ENCODE assay signal across 8 cellular contexts in the genomic region with DNA sequence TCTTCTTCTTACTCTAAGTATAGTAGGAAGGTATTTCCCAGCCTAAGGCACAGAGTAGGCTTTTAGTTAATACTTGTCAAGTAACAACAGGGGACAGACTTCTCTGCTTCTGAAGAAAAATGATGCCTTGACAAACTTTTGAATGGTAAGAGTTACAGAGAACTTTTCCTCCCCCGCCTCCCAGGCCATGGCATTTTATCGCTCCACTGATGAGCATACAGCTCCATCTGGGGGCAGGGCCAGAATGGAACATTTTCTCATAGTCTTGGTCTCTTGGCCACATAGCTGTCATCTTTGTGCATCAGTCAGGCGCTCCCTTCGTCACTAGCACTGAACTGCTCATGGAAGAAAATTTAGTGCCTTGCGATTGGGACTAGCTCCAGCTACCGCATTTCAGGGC.
DNase-seq lines count a peak whose midpoint lies in the region; FAIRE-seq and TF ChIP-seq lines count a peak whose summit lies in the region.

No MANE protein-coding gene starts in this region.

- H2BK120ac ChIP-seq in H1 (replicated peaks; ENCODE audit: low read depth, low read length), result no peak overlapping the region
- H2BK120ac ChIP-seq in mesenchymal stem cell (ENCODE audit: low read depth, low read length), result no peak overlapping the region

- H3K27me3 ChIP-seq in H1 (replicated peaks in 1 of 4; ENCODE audit: control insufficient read depth in 3 of 4, extremely low read depth in 1 of 4, insufficient read depth in 3 of 4, low read length in 3 of 4), result no peaks in the 10 kb centered on the region
- no peaks in the 10 kb centered on the region for H3K27me3 ChIP-seq in mesenchymal stem cell (ENCODE audit: control insufficient read depth in 1 of 2, insufficient read depth in 1 of 2, low read length in 2 of 2)

- no peak overlapping the region for H2BK5ac ChIP-seq in H1 (ENCODE audit: low read depth, low read length)
- no peak overlapping the region for H2BK5ac ChIP-seq in mesenchymal stem cell (ENCODE audit: low read depth, low read length, poor library complexity, severe bottlenecking)

- POLR2A ChIA-PET in H1 (lab: Charles Lee; ENCODE audit: partially characterized antibody), result no interaction called here

- TF ChIP-seq RAD21 in H1 (IDR thresholded peaks at IDR 0.05 in 1 of 2, conservative IDR thresholded peaks at IDR 0.05 in 1 of 2; ENCODE audit: low read depth in 2 of 2, low read length in 2 of 2), result peak; percentile 90

- H2AFZ ChIP-seq in H1 (ENCODE audit: low read length), result peak overlapping the region; percentile 2; the same call in 1 of the 2 replicates
- H2AFZ ChIP-seq in mesenchymal stem cell (ENCODE audit: low read depth, low read length), result no peak overlapping the region

- TF ChIP-seq EP300 in H1 (IDR thresholded peaks at IDR 0.05; ENCODE audit: borderline replicate concordance in 1 of 2, low read depth in 2 of 2, low read length in 2 of 2), result no peak

- no peak overlapping the region for H3K4me2 ChIP-seq in H1 (ENCODE audit: insufficient read depth in 1 of 2, low read depth in 2 of 2, low read length in 2 of 2)
- H3K4me2 ChIP-seq in mesenchymal stem cell (ENCODE audit: low read length, poor library complexity, severe bottlenecking), result no peak overlapping the region

- H3K23ac ChIP-seq in H1 (ENCODE audit: insufficient read length) (no peak overlapping the region), mesenchymal stem cell (ENCODE audit: low read length in 2 of 2) (no peak overlapping the region)

- H3K9me3 ChIP-seq in H1 (ENCODE audit: insufficient read depth in 2 of 2, low read depth in 1 of 2, low read length in 1 of 2) (no peaks in the 10 kb centered on the region), mesenchymal stem cell (ENCODE audit: control insufficient read depth, low read length) (no peaks in the 10 kb centered on the region)

- H2BK20ac ChIP-seq in H1 (ENCODE audit: low read length), result no peak overlapping the region

- H3K14ac ChIP-seq in H1 (ENCODE audit: insufficient read length) (no peak overlapping the region), mesenchymal stem cell (ENCODE audit: low read length in 2 of 2) (no peak overlapping the region)

- no peaks in the 10 kb centered on the region for H3K79me1 ChIP-seq in H1 (ENCODE audit: low read depth, low read length)
- no peaks in the 10 kb centered on the region for H3K79me1 ChIP-seq in mesenchymal stem cell (replicated peaks; ENCODE audit: low read length, poor library complexity, severe bottlenecking)

- TF ChIP-seq POLR2A in H1 (IDR thresholded peaks at IDR 0.05; ENCODE audit: control extremely low read depth in 1 of 2, low read depth in 2 of 2, low read length in 2 of 2), result no peak
- TF ChIP-seq POLR2A in GM12892 (IDR thresholded peaks at IDR 0.05; ENCODE audit: low read depth, low read length), result no peak

- no peak overlapping the region for H4K5ac ChIP-seq in H1 (ENCODE audit: insufficient read length, low read depth, low read length)

- no peak overlapping the region for H4K8ac ChIP-seq in H1 (ENCODE audit: extremely low read depth, insufficient read depth, low read length)
- no peak overlapping the region for H4K8ac ChIP-seq in mesenchymal stem cell (ENCODE audit: low read length)

- no peak overlapping the region for H3K56ac ChIP-seq in H1 (replicated peaks; ENCODE audit: insufficient read length, low read depth, low read length)

- FAIRE-seq in H1 (lab: Jason Lieb, UNC) (peak; percentile 90), GM12892 (lab: Jason Lieb, UNC) (no peak)

- H4K20me1 ChIP-seq in H1 (replicated peaks in 1 of 2; ENCODE audit: control insufficient read depth in 1 of 2, insufficient read depth in 2 of 2, low read length in 2 of 2), result no peaks in the 10 kb centered on the region

- DNase-seq in A172 (ENCODE audit: low spot score) (peak; percentile 76), GM12865 (ENCODE audit: low read depth) (peak; percentile 41), NCI-H82 (lab: John Stamatoyannopoulos, UW) (peak; percentile 72), H1 (ENCODE audit: low read depth in 1 of 2, low spot score in 2 of 2) (peak in 1 of 2 experiments; percentile 52), mesenchymal stem cell (peak; percentile 83), GM12892 (ENCODE audit: insufficient read length) (no peak), NCI-H2196 treated with DMSO at 0.1 percent for 48 hours (lab: John Stamatoyannopoulos, UW; ENCODE audit: unreplicated experiment) (no peak), NCI-H1436 (lab: John Stamatoyannopoulos, UW) (no peak)

- H2BK12ac ChIP-seq in H1 (ENCODE audit: low read depth, low read length), result no peak overlapping the region
- no peak overlapping the region for H2BK12ac ChIP-seq in mesenchymal stem cell (ENCODE audit: low read length in 2 of 2)

- no peaks in the 10 kb centered on the region; a peak in 1 of 8 replicates for H3K36me3 ChIP-seq in H1 (ENCODE audit: control insufficient read depth in 2 of 4, insufficient read depth in 4 of 4, low read length in 3 of 4)
- H3K36me3 ChIP-seq in mesenchymal stem cell (ENCODE audit: control insufficient read depth in 1 of 2, insufficient read depth in 2 of 2, low read depth in 1 of 2, low read length in 2 of 2), result no peaks in the 10 kb centered on the region

- H2BK15ac ChIP-seq in H1 (ENCODE audit: low read length) (no peak overlapping the region), mesenchymal stem cell (ENCODE audit: low read depth, poor library complexity, severe bottlenecking) (no peak overlapping the region)

- TF ChIP-seq CTCF in GM12865 (IDR thresholded peaks at IDR 0.05; ENCODE audit: insufficient read depth, low read depth, low read length, missing control alignments) (peak; percentile 25), H1 (IDR thresholded peaks at IDR 0.05; ENCODE audit: control extremely low read depth in 1 of 3, insufficient read depth in 1 of 3, low read depth in 1 of 3, low read length in 3 of 3) (peak; percentile 42 to 62 (median 52))

- 78% methylated on average over 6 of the region's 6 CpGs; no CpG with 5 or more reads in 1 of the 2 experiments for WGBS in H1 (ENCODE audit: extremely low coverage in 1 of 2, insufficient coverage in 1 of 2, insufficient read length in 1 of 2, insufficient replicate concordance in 2 of 2, low coverage in 1 of 2, low lambda C conversion rate in 2 of 2, missing lambda C conversion rate in 1 of 2), 2 experiments
- WGBS in mesenchymal stem cell, result 52% methylated on average over 6 of the region's 6 CpGs

- H3K18ac ChIP-seq in H1 (ENCODE audit: extremely low read depth, low read length) (no peak overlapping the region), mesenchymal stem cell (ENCODE audit: low read depth in 1 of 2, low read length in 2 of 2) (no peak overlapping the region)

- H3K79me2 ChIP-seq in H1 (ENCODE audit: control insufficient read depth in 1 of 2, insufficient read depth in 2 of 2, low read length in 2 of 2), result no peaks in the 10 kb centered on the region

- H3K4me1 ChIP-seq in H1 (replicated peaks in 1 of 4; ENCODE audit: control insufficient read depth in 3 of 4, insufficient read depth in 4 of 4, low read length in 3 of 4) (peaks cover 0 to 11% (median 5%) of the 10 kb centered on the region in 4 experiments; a peak in 3 of 7 replicates), mesenchymal stem cell (ENCODE audit: control insufficient read depth, insufficient read depth, low read depth, low read length) (no peaks in the 10 kb centered on the region)

- H3K23me2 ChIP-seq in H1 (ENCODE audit: low read depth, low read length), result no peaks in the 10 kb centered on the region; the same call in 1 of the 2 replicates

- H3K4me3 ChIP-seq in GM12865 (ENCODE audit: low read depth, low read length), result no peak overlapping the region
- H3K4me3 ChIP-seq in H1 (ENCODE audit: extremely low read depth in 1 of 4, insufficient read depth in 2 of 4, low read depth in 3 of 4, low read length in 4 of 4), result no peak overlapping the region
- no peak overlapping the region for H3K4me3 ChIP-seq in mesenchymal stem cell (ENCODE audit: insufficient read depth in 1 of 2, low read depth in 1 of 2, low read length in 2 of 2)

- no peak overlapping the region for H3K27ac ChIP-seq in H1 (ENCODE audit: low read depth, low read length)
- peak overlapping the region; percentile 4 for H3K27ac ChIP-seq in mesenchymal stem cell (ENCODE audit: low read length, poor library complexity, severe bottlenecking)

- H4K91ac ChIP-seq in H1 (replicated peaks; ENCODE audit: insufficient read length, low read length) (no peak overlapping the region), mesenchymal stem cell (ENCODE audit: low read length) (no peak overlapping the region)

- H3K4ac ChIP-seq in H1 (replicated peaks; ENCODE audit: insufficient read length, low read depth, low read length) (no peak overlapping the region), mesenchymal stem cell (ENCODE audit: low read depth in 1 of 2, low read length in 2 of 2) (no peak overlapping the region)

- no peak overlapping the region for H2AK5ac ChIP-seq in H1 (ENCODE audit: low read depth, low read length)
- H2AK5ac ChIP-seq in mesenchymal stem cell (ENCODE audit: low read length, severe bottlenecking), result no peak overlapping the region

- CTCF ChIA-PET in H1 (lab: Charles Lee; ENCODE audit: partially characterized antibody), result interaction anchor here (0.5 to 1.3 kb wide), 11 partner anchors 9 to 1211 kb away, joined by 3 to 5 read pairs (median 3); no protein-coding TSS in a partner anchor

- H3K9ac ChIP-seq in H1 (replicated peaks in 1 of 4; ENCODE audit: extremely low read depth in 1 of 4, low read depth in 3 of 4, low read length in 3 of 4) (no peak overlapping the region), mesenchymal stem cell (ENCODE audit: low read length) (peak overlapping the region; percentile 38)

TF ChIP-seq in H1, 55 proteins besides CTCF, POLR2A, EP300 and RAD21 (continues in another document):
- TF ChIP-seq, protein P1, sequence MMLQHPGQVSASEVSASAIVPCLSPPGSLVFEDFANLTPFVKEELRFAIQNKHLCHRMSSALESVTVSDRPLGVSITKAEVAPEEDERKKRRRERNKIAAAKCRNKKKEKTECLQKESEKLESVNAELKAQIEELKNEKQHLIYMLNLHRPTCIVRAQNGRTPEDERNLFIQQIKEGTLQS (IDR thresholded peaks at IDR 0.05; ENCODE audit: insufficient read depth, low read depth, low read length), result no peak
- TF ChIP-seq JUND (IDR thresholded peaks at IDR 0.05; ENCODE audit: low read length), result no peak
- no peak for TF ChIP-seq RNF2 (IDR thresholded peaks at IDR 0.05; ENCODE audit: borderline replicate concordance, low read depth, low read length, missing control alignments, poor library complexity, severe bottlenecking)
- no peak for TF ChIP-seq KDM4A (IDR thresholded peaks at IDR 0.05; ENCODE audit: low read depth, low read length, severe bottlenecking)
- TF ChIP-seq YY1 (IDR thresholded peaks at IDR 0.05; ENCODE audit: low read depth, low read length), result no peak
- no peak for TF ChIP-seq SIN3A (conservative IDR thresholded peaks at IDR 0.05 in 1 of 2, IDR thresholded peaks at IDR 0.05 in 1 of 2; ENCODE audit: low read depth in 1 of 2, low read length in 2 of 2)
- TF ChIP-seq TEAD4 (IDR thresholded peaks at IDR 0.05; ENCODE audit: low read depth, low read length), result 0 out of 2 replicates have a peak, but pooled peaks have one; percentile 22
- TF ChIP-seq POLR2AphosphoS5 (IDR thresholded peaks at IDR 0.05; ENCODE audit: low read depth, low read length), result no peak
- TF ChIP-seq POU5F1 (IDR thresholded peaks at IDR 0.05; ENCODE audit: low read depth, low read length), result no peak

Comparison
In these comparisons a context has a peak if more than half of its experiments do, and no peak if none do; other contexts are left out.
1. DNase-seq: peak in A172 (single experiment), GM12865 (single experiment), NCI-H82 (single experiment) and mesenchymal stem cell (single experiment); none in GM12892 (single experiment), NCI-H2196 treated with DMSO at 0.1 percent for 48 hours (single experiment) and NCI-H1436 (single experiment).